In genomic region chr2:71724793-71725192, GRCh38 we compare ENCODE assay signal across 34 cellular contexts.
"Had no signal": no experiment of that assay in that cellular context is flagged by ENCODE, and none has a peak within 500 bp of the region (broad histone marks: within the 10 kb centered on the region; RNA-seq: fewer than 3 reads in every experiment).

No MANE protein-coding gene starts in this region.

- H3K27me3 ChIP-seq: MG63 had no signal

- H3K36me3 ChIP-seq: MG63 had no signal

- H3K4me3 ChIP-seq: MG63 had no signal

- DNase-seq: Karpas-422, Kasumi-1, MG63, MM.1S, MV-4-11, NCI-H1048, NCI-H1092, NCI-H1092 treated with DMSO at 0.1 percent for 48 hours, NCI-H1105, NCI-H1105 treated with DMSO at 0.1 percent for 48 hours, NCI-H1417, NCI-H1417 treated with DMSO at 0.1 percent for 48 hours, NCI-H1436, NCI-H1436 treated with DMSO at 0.1 percent for 48 hours, NCI-H146, NCI-H1694, NCI-H1694 treated with DMSO at 0.1 percent for 48 hours, NCI-H187, NCI-H187 treated with DMSO at 0.1 percent for 48 hours, NCI-H1930, NCI-H2029, NCI-H2029 treated with DMSO at 0.1 percent for 48 hours, NCI-H2081, NCI-H2081 treated with DMSO at 0.1 percent for 48 hours, NCI-H2107, NCI-H2171, NCI-H2171 treated with DMSO at 0.1 percent for 48 hours, NCI-H2227 treated with DMSO at 0.1 percent for 48 hours, NCI-H226, NCI-H345, NCI-H446, NCI-H446 treated with DMSO at 0.1 percent for 48 hours, NCI-H510A, NCI-H510A treated with DMSO at 0.1 percent for 48 hours had no signal
